ENCODE assay signal across 1 cellular context in the genomic region with DNA sequence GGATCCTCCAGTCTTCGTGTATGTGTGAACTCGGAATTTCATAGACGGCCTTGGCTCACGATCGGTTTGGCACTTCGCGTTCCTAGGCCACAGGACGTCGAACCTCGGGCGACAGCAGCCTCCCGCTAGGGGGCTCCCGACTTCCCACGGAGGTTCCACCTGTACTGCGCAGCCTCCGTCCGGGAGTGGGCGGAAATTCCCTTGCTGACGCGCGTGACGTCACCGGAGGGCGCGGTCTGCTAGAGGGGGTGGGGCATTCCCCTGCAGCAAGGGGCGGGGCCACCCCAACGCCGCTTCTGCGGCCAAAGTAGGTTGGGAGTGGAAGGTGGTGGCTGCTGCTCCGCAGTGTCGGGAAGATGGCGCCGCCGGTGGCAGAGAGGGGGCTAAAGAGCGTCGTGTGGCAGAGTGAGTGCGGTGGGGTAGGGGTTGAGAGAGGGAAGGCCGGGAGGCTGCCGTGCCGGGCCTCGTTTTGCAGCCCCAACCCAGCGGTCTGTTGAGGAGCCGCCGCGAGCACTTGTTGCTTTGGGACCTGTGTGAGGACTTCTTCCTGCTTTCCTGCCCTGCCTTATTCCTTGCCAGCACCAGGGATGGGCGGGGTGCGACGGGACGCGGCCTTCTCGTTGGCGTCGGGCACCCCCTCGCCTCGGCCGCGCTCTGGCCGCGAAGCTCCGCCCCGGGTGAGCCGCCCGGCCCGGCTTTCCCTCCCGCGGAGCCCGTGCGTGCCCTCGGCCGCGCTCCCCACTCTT.
A peak's percentile ranks its signal among the peaks of the same experiment; 100 is the strongest.
TF ChIP-seq lines count a peak whose summit lies in the region.

A gene with protein sequence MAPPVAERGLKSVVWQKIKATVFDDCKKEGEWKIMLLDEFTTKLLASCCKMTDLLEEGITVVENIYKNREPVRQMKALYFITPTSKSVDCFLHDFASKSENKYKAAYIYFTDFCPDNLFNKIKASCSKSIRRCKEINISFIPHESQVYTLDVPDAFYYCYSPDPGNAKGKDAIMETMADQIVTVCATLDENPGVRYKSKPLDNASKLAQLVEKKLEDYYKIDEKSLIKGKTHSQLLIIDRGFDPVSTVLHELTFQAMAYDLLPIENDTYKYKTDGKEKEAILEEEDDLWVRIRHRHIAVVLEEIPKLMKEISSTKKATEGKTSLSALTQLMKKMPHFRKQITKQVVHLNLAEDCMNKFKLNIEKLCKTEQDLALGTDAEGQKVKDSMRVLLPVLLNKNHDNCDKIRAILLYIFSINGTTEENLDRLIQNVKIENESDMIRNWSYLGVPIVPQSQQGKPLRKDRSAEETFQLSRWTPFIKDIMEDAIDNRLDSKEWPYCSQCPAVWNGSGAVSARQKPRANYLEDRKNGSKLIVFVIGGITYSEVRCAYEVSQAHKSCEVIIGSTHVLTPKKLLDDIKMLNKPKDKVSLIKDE (plus strand): TSS at position 293 of the 746 bp plus-strand sequence. CDS start 64 bp downstream, at position 357.

TF ChIP-seq in H1, 55 proteins besides CTCF, POLR2A, EP300 and RAD21:
- TF ChIP-seq JUND (IDR thresholded peaks at IDR 0.05; ENCODE audit: low read length): peak; percentile 82
- TF ChIP-seq CREB1 (IDR thresholded peaks at IDR 0.05): peak; percentile 95
- TF ChIP-seq KDM4A (IDR thresholded peaks at IDR 0.05; ENCODE audit: low read depth, low read length, severe bottlenecking): peak; percentile 61
- peak; percentile 86; the same call in 1 of the 2 replicates for TF ChIP-seq SP4 (IDR thresholded peaks at IDR 0.05; ENCODE audit: low read length)
- TF ChIP-seq TEAD4 (IDR thresholded peaks at IDR 0.05; ENCODE audit: low read depth, low read length): peak; percentile 66
- no peak for TF ChIP-seq MAFK (IDR thresholded peaks at IDR 0.05; ENCODE audit: low read depth, low read length)
- no peak for TF ChIP-seq SRF (IDR thresholded peaks at IDR 0.05; ENCODE audit: low read depth, low read length)
- TF ChIP-seq EGR1 (IDR thresholded peaks at IDR 0.05; ENCODE audit: borderline replicate concordance, low read depth, low read length): peak; percentile 51; the same call in 1 of the 2 replicates
- TF ChIP-seq GABPA (IDR thresholded peaks at IDR 0.05; ENCODE audit: borderline replicate concordance, insufficient read depth, low read length): no peak
- TF ChIP-seq SP2 (IDR thresholded peaks at IDR 0.05; ENCODE audit: low read length): no peak
- TF ChIP-seq ATF2 (IDR thresholded peaks at IDR 0.05; ENCODE audit: low read length): 0 out of 2 replicates have a peak, but pooled peaks have one; percentile 15
- TF ChIP-seq HDAC2 (IDR thresholded peaks at IDR 0.05; ENCODE audit: borderline replicate concordance in 1 of 2, low read depth in 2 of 2, low read length in 2 of 2): peak; percentile 77 to 87; a peak in 3 of 4 replicates
- peak; percentile 55; the same call in 1 of the 2 replicates for TF ChIP-seq BRCA1 (IDR thresholded peaks at IDR 0.05; ENCODE audit: low read depth, low read length)
- peak; percentile 97 for TF ChIP-seq TAF1 (IDR thresholded peaks at IDR 0.05; ENCODE audit: low read depth, low read length)
- TF ChIP-seq YY1 (IDR thresholded peaks at IDR 0.05; ENCODE audit: low read depth, low read length): peak; percentile 90
- peak; percentile 91 for TF ChIP-seq TAF7 (optimal IDR thresholded peaks at IDR 0.05; ENCODE audit: borderline replicate concordance, low read depth, low read length)
- TF ChIP-seq FOSL1 (IDR thresholded peaks at IDR 0.05; ENCODE audit: insufficient read depth, low read depth, low read length): no peak
- no peak for TF ChIP-seq SAP30 (IDR thresholded peaks at IDR 0.05; ENCODE audit: insufficient read depth, insufficient replicate concordance, low read length)
- no peak for TF ChIP-seq ATF3 (IDR thresholded peaks at IDR 0.05; ENCODE audit: insufficient read depth, low read depth, low read length)
- no peak for TF ChIP-seq GTF2F1 (IDR thresholded peaks at IDR 0.05; ENCODE audit: borderline replicate concordance, low read depth, low read length)
- TF ChIP-seq BACH1 (IDR thresholded peaks at IDR 0.05; ENCODE audit: low read length): peak; percentile 90
- TF ChIP-seq PHF8 (conservative IDR thresholded peaks at IDR 0.05; ENCODE audit: low read depth, low read length): peak; percentile 96
- TF ChIP-seq SP1 (IDR thresholded peaks at IDR 0.05; ENCODE audit: low read depth, low read length): peak; percentile 64; the same call in 1 of the 2 replicates
- TF ChIP-seq USF2 (IDR thresholded peaks at IDR 0.05; ENCODE audit: low read length): no peak
- TF ChIP-seq POLR2AphosphoS5 (IDR thresholded peaks at IDR 0.05; ENCODE audit: low read depth, low read length): peak; percentile 92
- peak; percentile 89 for TF ChIP-seq TBP (IDR thresholded peaks at IDR 0.05; ENCODE audit: low read depth, low read length)
- TF ChIP-seq, protein P1, sequence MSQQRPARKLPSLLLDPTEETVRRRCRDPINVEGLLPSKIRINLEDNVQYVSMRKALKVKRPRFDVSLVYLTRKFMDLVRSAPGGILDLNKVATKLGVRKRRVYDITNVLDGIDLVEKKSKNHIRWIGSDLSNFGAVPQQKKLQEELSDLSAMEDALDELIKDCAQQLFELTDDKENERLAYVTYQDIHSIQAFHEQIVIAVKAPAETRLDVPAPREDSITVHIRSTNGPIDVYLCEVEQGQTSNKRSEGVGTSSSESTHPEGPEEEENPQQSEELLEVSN (IDR thresholded peaks at IDR 0.05): peak; percentile 58; the same call in 1 of the 2 replicates
- 0 out of 4 replicates have a peak, but pooled peaks of 1 of the 2 experiments have one; percentile 55 for TF ChIP-seq SIN3A (conservative IDR thresholded peaks at IDR 0.05 in 1 of 2, IDR thresholded peaks at IDR 0.05 in 1 of 2; ENCODE audit: low read depth in 1 of 2, low read length in 2 of 2)
- TF ChIP-seq ZNF274 (IDR thresholded peaks at IDR 0.05; ENCODE audit: borderline replicate concordance, extremely low read depth, low read length): no peak
- TF ChIP-seq, protein P2, sequence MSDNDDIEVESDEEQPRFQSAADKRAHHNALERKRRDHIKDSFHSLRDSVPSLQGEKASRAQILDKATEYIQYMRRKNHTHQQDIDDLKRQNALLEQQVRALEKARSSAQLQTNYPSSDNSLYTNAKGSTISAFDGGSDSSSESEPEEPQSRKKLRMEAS (IDR thresholded peaks at IDR 0.05): peak; percentile 18; the same call in 1 of the 2 replicates
- TF ChIP-seq ASH2L (IDR thresholded peaks at IDR 0.05; ENCODE audit: low read length): peak; percentile 80
